In the genomic region with DNA sequence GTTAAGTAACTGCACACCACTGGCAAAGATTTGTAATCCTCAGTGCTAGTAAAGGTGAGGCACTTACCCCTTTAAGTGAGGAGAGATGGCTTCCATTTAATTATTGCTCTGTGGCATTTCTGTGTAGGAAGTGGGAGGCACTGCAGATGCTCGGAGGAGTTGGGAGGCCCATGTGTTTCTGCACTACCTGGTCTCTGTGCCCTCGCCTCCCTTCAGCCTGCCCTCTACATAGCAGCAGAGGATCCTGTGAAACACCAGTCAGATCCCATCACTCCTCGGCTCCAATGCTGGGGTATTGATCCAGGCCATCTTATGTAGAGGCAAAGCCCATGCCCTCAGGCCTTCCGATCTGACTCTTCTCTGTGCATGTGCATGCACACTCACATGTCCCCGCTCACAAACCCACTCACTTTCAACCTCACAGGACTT, we compare ENCODE assay signal across 10 cellular contexts.
DNase-seq lines count a peak whose midpoint lies in the region; ATAC-seq and TF ChIP-seq lines count a peak whose summit lies in the region.
"Had no signal": no experiment of that assay in that cellular context is flagged by ENCODE, and none has a peak within 500 bp of the region (broad histone marks: within the 10 kb centered on the region; RNA-seq: fewer than 3 reads in every experiment).

No MANE protein-coding gene starts in this region.

- H3K4me3 Mint-ChIP-seq in activated naive CD4-positive, alpha-beta T cell treated with anti-CD3 and anti-CD28 coated beads for 36 hours: peak overlapping the region; percentile 73
- H3K4me3 Mint-ChIP-seq in T-helper 2 cell treated with Interferon-gamma antibody and Interleukin-4, amounts not matched to agents 5 μg/mL and 100 μg/mL, for 36 hours: peak overlapping the region; percentile 89
- H3K4me3 Mint-ChIP-seq in effector memory CD8-positive, alpha-beta T cell: peak overlapping the region; percentile 72 to 79

- H3K4me1 ChIP-seq in tibial nerve: peaks cover 0 to 53% (median 23%) of the 10 kb centered on the region in 4 donors
- H3K4me1 ChIP-seq: BE2C had no signal

- no peaks in the 10 kb centered on the region for H3K9me3 ChIP-seq in tibial nerve
- H3K9me3 ChIP-seq: BE2C, lower lobe of right lung had no signal

- no peaks in the 10 kb centered on the region for H3K27me3 Mint-ChIP-seq in activated naive CD4-positive, alpha-beta T cell treated with anti-CD3 and anti-CD28 coated beads for 36 hours (ENCODE audit: low read depth)
- H3K27me3 Mint-ChIP-seq in T-helper 2 cell treated with Interferon-gamma antibody and Interleukin-4, amounts not matched to agents 5 μg/mL and 100 μg/mL, for 36 hours (ENCODE audit: low read depth): no peaks in the 10 kb centered on the region
- no peaks in the 10 kb centered on the region for H3K27me3 Mint-ChIP-seq in effector memory CD8-positive, alpha-beta T cell

- H3K36me3 Mint-ChIP-seq in activated naive CD4-positive, alpha-beta T cell treated with anti-CD3 and anti-CD28 coated beads for 36 hours (ENCODE audit: low read depth): no peaks in the 10 kb centered on the region
- H3K36me3 Mint-ChIP-seq in T-helper 2 cell treated with Interferon-gamma antibody and Interleukin-4, amounts not matched to agents 5 μg/mL and 100 μg/mL, for 36 hours (ENCODE audit: low read depth): peaks cover 3% of the 10 kb centered on the region
- H3K36me3 Mint-ChIP-seq in effector memory CD8-positive, alpha-beta T cell (ENCODE audit: insufficient read depth): no peaks in the 10 kb centered on the region

- H3K27me3 ChIP-seq in tibial nerve: no peaks in the 10 kb centered on the region
- H3K27me3 ChIP-seq: BE2C had no signal

- peak; percentile 61 for ATAC-seq in effector memory CD8-positive, alpha-beta T cell (replicated peaks)
- no peak for ATAC-seq in HG03432 (IDR thresholded peaks at IDR 0.05; ENCODE audit: unreplicated experiment)

- intact Hi-C loops in activated naive CD4-positive, alpha-beta T cell treated with anti-CD3 and anti-CD28 coated beads for 36 hours (cut with micrococcal nuclease): loop anchor here (1.0 to 5.0 kb wide), 3 partner anchors 9 to 170 kb away; partner anchors contain the start of genes JAG1, MKKS and SLX4IP

- no peak for TF ChIP-seq POLR2A in tibial nerve (IDR thresholded peaks at IDR 0.05)

- H3K9me3 Mint-ChIP-seq in activated naive CD4-positive, alpha-beta T cell treated with anti-CD3 and anti-CD28 coated beads for 36 hours: no peaks in the 10 kb centered on the region
- no peaks in the 10 kb centered on the region for H3K9me3 Mint-ChIP-seq in T-helper 2 cell treated with Interferon-gamma antibody and Interleukin-4, amounts not matched to agents 5 μg/mL and 100 μg/mL, for 36 hours
- no peaks in the 10 kb centered on the region for H3K9me3 Mint-ChIP-seq in effector memory CD8-positive, alpha-beta T cell

- peaks cover 19% of the 10 kb centered on the region for H3K4me1 Mint-ChIP-seq in activated naive CD4-positive, alpha-beta T cell treated with anti-CD3 and anti-CD28 coated beads for 36 hours (ENCODE audit: low read depth)
- H3K4me1 Mint-ChIP-seq in T-helper 2 cell treated with Interferon-gamma antibody and Interleukin-4, amounts not matched to agents 5 μg/mL and 100 μg/mL, for 36 hours (ENCODE audit: low read depth): peaks cover 58% of the 10 kb centered on the region
- H3K4me1 Mint-ChIP-seq in effector memory CD8-positive, alpha-beta T cell (ENCODE audit: low read depth in 2 of 2): peaks cover 22 to 33% of the 10 kb centered on the region in 2 donors

- no peak for TF ChIP-seq EP300 in tibial nerve (IDR thresholded peaks at IDR 0.05)

- H3K27ac Mint-ChIP-seq in activated naive CD4-positive, alpha-beta T cell treated with anti-CD3 and anti-CD28 coated beads for 36 hours: peak overlapping the region; percentile 7
- peak overlapping the region; percentile 91 for H3K27ac Mint-ChIP-seq in T-helper 2 cell treated with Interferon-gamma antibody and Interleukin-4, amounts not matched to agents 5 μg/mL and 100 μg/mL, for 36 hours
- peak overlapping the region; percentile 75 to 92 for H3K27ac Mint-ChIP-seq in effector memory CD8-positive, alpha-beta T cell

- peak overlapping the region in 3 of 4 donors; percentile 36 to 66 (median 55) for H3K27ac ChIP-seq in tibial nerve

- CTCF ChIA-PET in activated naive CD4-positive, alpha-beta T cell treated with anti-CD3 and anti-CD28 coated beads for 36 hours (lab: Charles Lee): no interaction called here

- peak; percentile 25 for DNase-seq in activated naive CD4-positive, alpha-beta T cell treated with anti-CD3 and anti-CD28 coated beads for 36 hours
- no peak for DNase-seq in activated naive CD4-positive, alpha-beta T cell (lab: John Stamatoyannopoulos, UW)
- no peak for DNase-seq in T-helper 2 cell treated with Interferon-gamma antibody and Interleukin-4, amounts not matched to agents 5 μg/mL and 100 μg/mL, for 36 hours (ENCODE audit: low spot score)
- no peak for DNase-seq in effector memory CD8-positive, alpha-beta T cell
- DNase-seq in tibial nerve (ENCODE audit: low spot score in 2 of 2) (no peak), mucosa of gallbladder (ENCODE audit: low spot score) (no peak), hypothalamus (lab: John Stamatoyannopoulos, UW) (no peak)
- DNase-seq: BE2C had no signal

- WGBS in tibial nerve, 2 donors: 77 to 78% methylated on average over 5 of the region's 5 CpGs

- no peak for TF ChIP-seq CTCF in tibial nerve (IDR thresholded peaks at IDR 0.05)

- peak overlapping the region in 3 of 4 donors; percentile 5 to 29 (median 24) for H3K4me3 ChIP-seq in tibial nerve
- H3K4me3 ChIP-seq: lower lobe of right lung had no signal

- H3K36me3 ChIP-seq in tibial nerve: no peaks in the 10 kb centered on the region
- H3K36me3 ChIP-seq: BE2C, lower lobe of right lung had no signal

Comparison
In these comparisons a context has a peak if more than half of its experiments do, and no peak if none do; other contexts are left out.
1. H3K27ac Mint-ChIP-seq: peak in every context shown above with its lines; median percentile 91 in T-helper 2 cell treated with Interferon-gamma antibody and Interleukin-4, amounts not matched to agents 5 μg/mL and 100 μg/mL, for 36 hours; 84 in effector memory CD8-positive, alpha-beta T cell; 7 in activated naive CD4-positive, alpha-beta T cell treated with anti-CD3 and anti-CD28 coated beads for 36 hours.